ENCODE assay signal across 31 cellular contexts in genomic region chr1:93740141-93740540, GRCh38. TPM values are rescaled to one million over a fixed set of nuclear protein-coding genes. Genes with fewer than 3 reads are reported as not detected.
DNase-seq lines count a peak whose midpoint lies in the region; ATAC-seq, FAIRE-seq and TF ChIP-seq lines count a peak whose summit lies in the region.
"Had no signal": no experiment of that assay in that cellular context is flagged by ENCODE, and none has a peak within 500 bp of the region (broad histone marks: within the 10 kb centered on the region; RNA-seq: fewer than 3 reads in every experiment).

No MANE protein-coding gene starts in this region.

- no peaks in the 10 kb centered on the region for H3K36me3 ChIP-seq in breast epithelium
- H3K36me3 ChIP-seq in naive thymus-derived CD4-positive, alpha-beta T cell (ENCODE audit: control insufficient read depth in 2 of 3, insufficient read depth in 3 of 3, low read length in 3 of 3) = no peaks in the 10 kb centered on the region

- H3K27ac Mint-ChIP-seq in MCF 10A (ENCODE audit: low read depth, unreplicated experiment) = peak overlapping the region; percentile 83
- H3K27ac Mint-ChIP-seq in nephron progenitor cell = peak overlapping the region; percentile 93
- H3K27ac Mint-ChIP-seq in naive thymus-derived CD4-positive, alpha-beta T cell = no peak overlapping the region
- H3K27ac Mint-ChIP-seq: activated T-cell treated with anti-CD3 and anti-CD28 coated beads, Interleukin-2, amount 50 U/mL, for 24 hours; naive thymus-derived CD8-positive, alpha-beta T cell had no signal

- intact Hi-C loops in MCF 10A (cut with micrococcal nuclease) (no loop called here), breast epithelium (cut with DNase I; ENCODE audit: low total_unique reads) (no loop called here)
- intact Hi-C loops in naive thymus-derived CD4-positive, alpha-beta T cell (cut with micrococcal nuclease) = no loop called here

- H3K36me3 Mint-ChIP-seq in MCF 10A (ENCODE audit: insufficient read depth, unreplicated experiment) (no peaks in the 10 kb centered on the region), nephron progenitor cell (ENCODE audit: low read depth) (peaks cover 5% of the 10 kb centered on the region)
- peaks cover 0 to 4% (median 0%) of the 10 kb centered on the region in 5 donors for H3K36me3 Mint-ChIP-seq in naive thymus-derived CD4-positive, alpha-beta T cell
- H3K36me3 Mint-ChIP-seq: naive thymus-derived CD8-positive, alpha-beta T cell had no signal

- POLR2A ChIA-PET in MCF 10A (lab: Yijun Ruan, JAX) = interaction anchor here (0.6 to 3.5 kb wide), 9 partner anchors 9 to 59 kb away, joined by 3 to 15 read pairs (median 4); no protein-coding TSS in a partner anchor
- POLR2A ChIA-PET in naive thymus-derived CD4-positive, alpha-beta T cell (lab: Charles Lee) = interaction anchor here (0.6 to 1.0 kb wide), 2 partner anchors 13 to 660 kb away, joined by 3 read pairs; no protein-coding TSS in a partner anchor

- peak overlapping the region in 1 of 2 donors; percentile 40 for H3K27ac ChIP-seq in breast epithelium
- H3K27ac ChIP-seq in epithelial cell of prostate = peak overlapping the region; percentile 95
- H3K27ac ChIP-seq in naive thymus-derived CD4-positive, alpha-beta T cell (ENCODE audit: low read depth, low read length) = no peak overlapping the region
- H3K27ac ChIP-seq: GM23248 had no signal

- TF ChIP-seq POLR2A in breast epithelium (IDR thresholded peaks at IDR 0.05) = no peak

- no peaks in the 10 kb centered on the region for H3K9me3 ChIP-seq in breast epithelium
- no peaks in the 10 kb centered on the region for H3K9me3 ChIP-seq in naive thymus-derived CD4-positive, alpha-beta T cell (ENCODE audit: control insufficient read depth in 2 of 3, low read length in 3 of 3)

- H3K4me3 Mint-ChIP-seq in MCF 10A (ENCODE audit: unreplicated experiment) (no peak overlapping the region), nephron progenitor cell (no peak overlapping the region)
- no peak overlapping the region for H3K4me3 Mint-ChIP-seq in naive thymus-derived CD4-positive, alpha-beta T cell
- H3K4me3 Mint-ChIP-seq: activated T-cell treated with anti-CD3 and anti-CD28 coated beads, Interleukin-2, amount 50 U/mL, for 24 hours; naive thymus-derived CD8-positive, alpha-beta T cell had no signal

- peaks cover 38% of the 10 kb centered on the region for H3K4me1 Mint-ChIP-seq in MCF 10A (ENCODE audit: insufficient read depth, unreplicated experiment)
- peaks cover 45% of the 10 kb centered on the region for H3K4me1 Mint-ChIP-seq in nephron progenitor cell
- H3K4me1 Mint-ChIP-seq in naive thymus-derived CD4-positive, alpha-beta T cell = peaks cover 0 to 9% (median 0%) of the 10 kb centered on the region in 7 donors
- H3K4me1 Mint-ChIP-seq: naive thymus-derived CD8-positive, alpha-beta T cell had no signal

- no peak for DNase-seq in MCF 10A (ENCODE audit: unreplicated experiment)
- no peak for DNase-seq in breast epithelium (ENCODE audit: low spot score in 2 of 2)
- no peak for DNase-seq in epithelial cell of prostate (ENCODE audit: low read depth, low spot score)
- no peak for DNase-seq in nephron progenitor cell
- DNase-seq in urothelium cell line (ENCODE audit: low spot score) = no peak
- no peak for DNase-seq in D721Med (ENCODE audit: insufficient read length, low spot score)
- no peak for DNase-seq in NCI-H1436 (lab: John Stamatoyannopoulos, UW)
- DNase-seq in naive thymus-derived CD4-positive, alpha-beta T cell = no peak
- DNase-seq: 8988T; activated CD8-positive, alpha-beta memory T cell treated with anti-CD3 and anti-CD28 coated beads for 24 hours; activated naive CD4-positive, alpha-beta T cell treated with Interleukin-2 at 50 U/mL for 16 hours; activated T-cell treated with anti-CD3 and anti-CD28 coated beads, Interleukin-2, amount 50 U/mL, for 24 hours; amniotic stem cell; caudate nucleus; DMS79 treated with DMSO at 0.1 percent for 48 hours; erythroblast; GM23248; hypothalamus; naive thymus-derived CD8-positive, alpha-beta T cell; NCI-H1092; NCI-H2029; NCI-H226; NCI-H748 treated with DMSO at 0.1 percent for 48 hours; posterior cingulate gyrus; SHP77 treated with DMSO at 0.1 percent for 48 hours; stimulated activated CD4-positive, alpha-beta T cell treated with anti-CD3 and anti-CD28 coated beads, Interleukin-4, amount 100 ng/mL, for 1 hour; stimulated activated naive CD4-positive, alpha-beta T cell; T-helper 1 cell had no signal

- no peak for TF ChIP-seq CTCF in MCF 10A (IDR thresholded peaks at IDR 0.05; ENCODE audit: unreplicated experiment)
- no peak for TF ChIP-seq CTCF in breast epithelium (IDR thresholded peaks at IDR 0.05)
- TF ChIP-seq CTCF in nephron progenitor cell (IDR thresholded peaks at IDR 0.05) = no peak
- TF ChIP-seq CTCF in D721Med (IDR thresholded peaks at IDR 0.05; ENCODE audit: insufficient read depth, missing control alignments) = no peak

- H3K9me3 Mint-ChIP-seq in MCF 10A (ENCODE audit: unreplicated experiment) (no peaks in the 10 kb centered on the region), nephron progenitor cell (peaks cover 6% of the 10 kb centered on the region)
- no peaks in the 10 kb centered on the region for H3K9me3 Mint-ChIP-seq in naive thymus-derived CD4-positive, alpha-beta T cell
- H3K9me3 Mint-ChIP-seq: activated T-cell treated with anti-CD3 and anti-CD28 coated beads, Interleukin-2, amount 50 U/mL, for 24 hours; naive thymus-derived CD8-positive, alpha-beta T cell had no signal

- no peak for ATAC-seq in naive thymus-derived CD4-positive, alpha-beta T cell
- ATAC-seq: GM12878; naive thymus-derived CD8-positive, alpha-beta T cell had no signal

- H3K27me3 Mint-ChIP-seq in MCF 10A (ENCODE audit: insufficient read depth, unreplicated experiment) (no peaks in the 10 kb centered on the region), nephron progenitor cell (ENCODE audit: low read depth, poor library complexity) (no peaks in the 10 kb centered on the region)
- H3K27me3 Mint-ChIP-seq in naive thymus-derived CD4-positive, alpha-beta T cell = no peaks in the 10 kb centered on the region
- H3K27me3 Mint-ChIP-seq: activated T-cell treated with anti-CD3 and anti-CD28 coated beads, Interleukin-2, amount 50 U/mL, for 24 hours; naive thymus-derived CD8-positive, alpha-beta T cell had no signal

- H3K4me1 ChIP-seq in breast epithelium = peaks cover 0 to 3% of the 10 kb centered on the region in 2 donors
- H3K4me1 ChIP-seq in naive thymus-derived CD4-positive, alpha-beta T cell (ENCODE audit: control insufficient read depth in 2 of 2, insufficient read depth in 2 of 2, low read length in 2 of 2) = no peaks in the 10 kb centered on the region

- no peaks in the 10 kb centered on the region for H3K27me3 ChIP-seq in breast epithelium
- H3K27me3 ChIP-seq in naive thymus-derived CD4-positive, alpha-beta T cell (ENCODE audit: control insufficient read depth in 2 of 2, insufficient read depth in 2 of 2, low read length in 2 of 2) = no peaks in the 10 kb centered on the region

- H3K4me3 ChIP-seq in breast epithelium = no peak overlapping the region
- no peak overlapping the region for H3K4me3 ChIP-seq in naive thymus-derived CD4-positive, alpha-beta T cell (ENCODE audit: low read length)
- H3K4me3 ChIP-seq: GM12878, GM23248, skin epidermis had no signal

- CTCF ChIA-PET in MCF 10A (lab: Yijun Ruan, JAX) = interaction anchor here (1.5 kb wide), 1 partner anchor 73 kb away, joined by 6 read pairs; no protein-coding TSS in a partner anchor
- CTCF ChIA-PET in naive thymus-derived CD4-positive, alpha-beta T cell (lab: Charles Lee) = no interaction called here

- BruUV-seq in MCF 10A (replicated peaks; lab: Mats Ljungman, UMichigan) = no TSS peak

- FAIRE-seq in urothelium cell line (lab: Jason Lieb, UNC) (peak; percentile 13), D721Med (lab: Jason Lieb, UNC) (no peak)
- FAIRE-seq: frontal cortex, GM12878 had no signal

RNA-seq across cellular contexts. Expression of gene BCAR3, which starts 58.5 kb away (rescaled TPM):
- 83.6 and 130 TPM in 2 replicates for total RNA-seq in MCF 10A (2022)
- total RNA-seq in breast epithelium = 10 to 100 TPM; 26.7 to 42.7 (median 30.2) TPM
- total RNA-seq in naive thymus-derived CD4-positive, alpha-beta T cell = 1 to 10 TPM in 1 of 5 experiments, under 1 TPM in 4; 0.75 to 1.7 (median 0.85) TPM
- polyA plus RNA-seq in naive thymus-derived CD4-positive, alpha-beta T cell = under 1 TPM; 0.22 to 0.31 TPM

Comparison
In these comparisons a context has a peak if more than half of its experiments do, and no peak if none do; other contexts are left out.
1. H3K27ac Mint-ChIP-seq: peak in MCF 10A (single experiment) and nephron progenitor cell (single experiment); none in naive thymus-derived CD4-positive, alpha-beta T cell (0 of 9).
2. RNA of gene BCAR3, which starts 58.5 kb away (total RNA-seq): 83.6 to 130 TPM in MCF 10A and 26.7 to 42.7 TPM in breast epithelium; 0.75 to 1.7 TPM in naive thymus-derived CD4-positive, alpha-beta T cell; every median in the first group is over 10 times any median in the second.